In the genomic region with DNA sequence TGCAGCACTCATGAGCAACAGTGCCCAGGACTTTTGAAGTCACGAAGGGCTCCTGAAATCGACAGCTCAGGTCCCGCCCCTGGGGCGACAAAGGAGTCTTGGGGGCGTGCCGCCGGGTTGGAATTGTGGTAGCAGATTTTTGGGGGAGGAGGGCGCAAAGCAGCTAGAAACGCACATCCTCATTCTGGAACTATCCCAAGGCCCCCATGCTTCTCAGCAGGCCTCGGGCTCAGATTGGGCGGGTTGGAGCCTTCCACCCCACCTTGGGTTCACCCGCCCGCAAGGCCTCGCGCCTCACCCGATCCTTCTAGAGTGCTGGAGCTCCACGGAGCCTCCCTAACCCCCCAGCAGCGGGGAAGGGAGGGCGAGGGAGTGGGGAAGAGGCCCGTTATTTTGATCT, we compare ENCODE assay signal across 1 cellular context.
TF ChIP-seq lines count a peak whose summit lies in the region.

No MANE protein-coding gene starts in this region.

TF ChIP-seq in IMR-90, 13 proteins besides CTCF, POLR2A, EP300 and RAD21:
- TF ChIP-seq NFE2L2 (IDR thresholded peaks at IDR 0.05; ENCODE audit: low read depth, low read length): no peak
